In genomic region chr1:112715264-112716053, GRCh38 we compare ENCODE assay signal across 8 cellular contexts. TPM values are rescaled to one million over a fixed set of nuclear protein-coding genes. Genes with fewer than 3 reads are reported as not detected.
A peak's percentile ranks its signal among the peaks of the same experiment; 100 is the strongest.
DNase-seq lines count a peak whose midpoint lies in the region; ATAC-seq, FAIRE-seq and TF ChIP-seq lines count a peak whose summit lies in the region.

A gene with protein sequence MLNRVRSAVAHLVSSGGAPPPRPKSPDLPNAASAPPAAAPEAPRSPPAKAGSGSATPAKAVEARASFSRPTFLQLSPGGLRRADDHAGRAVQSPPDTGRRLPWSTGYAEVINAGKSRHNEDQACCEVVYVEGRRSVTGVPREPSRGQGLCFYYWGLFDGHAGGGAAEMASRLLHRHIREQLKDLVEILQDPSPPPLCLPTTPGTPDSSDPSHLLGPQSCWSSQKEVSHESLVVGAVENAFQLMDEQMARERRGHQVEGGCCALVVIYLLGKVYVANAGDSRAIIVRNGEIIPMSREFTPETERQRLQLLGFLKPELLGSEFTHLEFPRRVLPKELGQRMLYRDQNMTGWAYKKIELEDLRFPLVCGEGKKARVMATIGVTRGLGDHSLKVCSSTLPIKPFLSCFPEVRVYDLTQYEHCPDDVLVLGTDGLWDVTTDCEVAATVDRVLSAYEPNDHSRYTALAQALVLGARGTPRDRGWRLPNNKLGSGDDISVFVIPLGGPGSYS (minus strand): TSS chr1:112715332. CDS start chr1:112715301, 31 bp downstream.

- FAIRE-seq in kidney (lab: Jason Lieb, UNC): peak; percentile 6

- peak; percentile 64 for ATAC-seq in GM18868 (IDR thresholded peaks at IDR 0.05; ENCODE audit: unreplicated experiment)
- peak; percentile 67 for ATAC-seq in HG03103 (IDR thresholded peaks at IDR 0.05; ENCODE audit: low read depth, unreplicated experiment)
- ATAC-seq in activated CD4-positive, CD25-positive, alpha-beta regulatory T cell treated with anti-CD3 and anti-CD28 coated beads, Interleukin-2, amount 50 U/mL, for 24 hours: peak; percentile 84 to 89

- DNase-seq in AG08396 (ENCODE audit: low spot score) (peak; percentile 99), NCI-H226 (peak; percentile 89), cerebellar cortex (ENCODE audit: low spot score) (peak; percentile 88), kidney (peak; percentile 100)
- DNase-seq in stimulated activated CD4-positive, alpha-beta T cell treated with anti-CD3 and anti-CD28 coated beads, Interleukin-12 subunit alpha, Interleukin-12 subunit beta, amount 100 ng/mL, for 48 hours (ENCODE audit: low read depth in 2 of 3, low spot score in 1 of 3): peak; percentile 92 to 95 (median 94)

- H3K9ac ChIP-seq in kidney (ENCODE audit: low read length in 2 of 2): peak within 1 kb of the TSS; percentile 38 to 51

- intact Hi-C loops in kidney (cut with DNase I): loop anchor here (5.0 kb wide), 1 partner anchor 92 kb away; no protein-coding TSS in a partner anchor

- peak within 1 kb of the TSS; percentile 67 to 76 for H3K4me3 ChIP-seq in kidney (ENCODE audit: low read length in 2 of 2)

- TF ChIP-seq CTCF in kidney (IDR thresholded peaks at IDR 0.05; ENCODE audit: borderline replicate concordance, extremely low read depth, insufficient read depth): no peak

- no peaks in the 10 kb centered on the region for H3K36me3 ChIP-seq in kidney (ENCODE audit: control insufficient read depth in 1 of 2, insufficient read depth in 2 of 2, low read length in 2 of 2)

- no peaks in the 10 kb centered on the region for H3K9me3 ChIP-seq in kidney (ENCODE audit: control insufficient read depth in 1 of 2, low read length in 2 of 2)

- H3K27ac ChIP-seq in kidney (ENCODE audit: low read depth in 2 of 2, low read length in 2 of 2): peak within 1 kb of the TSS; percentile 20 to 37

- H3K4me1 ChIP-seq in kidney (ENCODE audit: control insufficient read depth in 1 of 2, insufficient read depth in 1 of 2, low read depth in 1 of 2, low read length in 2 of 2): peaks cover 12 to 22% of the 10 kb centered on the region in 2 donors

RNA-seq across cellular contexts. Expression of the gene that starts here (rescaled TPM):
- total RNA-seq in kidney: 2.0 TPM
- polyA plus RNA-seq in kidney (ENCODE audit: insufficient read depth, low read depth, low replicate concordance): 3.4 TPM

Comparison
In these comparisons a context has a peak if more than half of its experiments do, and no peak if none do; other contexts are left out.
1. Peak in every context shown above with its lines: DNase-seq, ATAC-seq, H3K4me3 ChIP-seq and H3K27ac ChIP-seq.